31 cellular contexts compared by ENCODE assay signal in genomic region chr14:103569436-103569835, GRCh38. TPM values are rescaled to one million over a fixed set of nuclear protein-coding genes. Genes with fewer than 3 reads are reported as not detected.
DNase-seq lines count a peak whose midpoint lies in the region; ATAC-seq, FAIRE-seq and TF ChIP-seq lines count a peak whose summit lies in the region.
"Had no signal": no experiment of that assay in that cellular context is flagged by ENCODE, and none has a peak within 500 bp of the region (broad histone marks: within the 10 kb centered on the region; RNA-seq: fewer than 3 reads in every experiment).

No MANE protein-coding gene starts in this region.

- POLR2A ChIA-PET in RWPE1 (lab: Yijun Ruan, JAX; ENCODE audit: low non-redundant PET): no interaction called here

- in situ Hi-C loops in Caki2 (cut with HindIII; ENCODE audit: low pct_unique_long_range_greater_than_20kb, low sequenced_read_pairs): no loop called here

- peaks cover 80% of the 10 kb centered on the region for H3K79me2 ChIP-seq in osteoblast (ENCODE audit: insufficient read depth, low read length)

- H3K9me3 ChIP-seq in kidney (ENCODE audit: control insufficient read depth in 1 of 2, low read length in 2 of 2) (no peaks in the 10 kb centered on the region), osteoblast (ENCODE audit: low read depth, low read length) (no peaks in the 10 kb centered on the region), ascending aorta (no peaks in the 10 kb centered on the region), ovary (no peaks in the 10 kb centered on the region), lower lobe of right lung (no peaks in the 10 kb centered on the region)
- H3K9me3 ChIP-seq: BE2C, colonic mucosa, HAP-1, right atrium auricular region, thoracic aorta, vagina had no signal

- H3K27ac ChIP-seq in RWPE1 (peak overlapping the region; percentile 5; the same call in 1 of the 2 replicates), kidney (ENCODE audit: low read depth in 2 of 2, low read length in 2 of 2) (no peak overlapping the region), osteoblast (ENCODE audit: low read depth, low read length) (no peak overlapping the region), ascending aorta (no peak overlapping the region), ovary (no peak overlapping the region), lower lobe of right lung (no peak overlapping the region)
- H3K27ac ChIP-seq: cardiac muscle cell, colonic mucosa, right atrium auricular region, thoracic aorta, vagina had no signal

- 71 to 84% (median 76%) methylated on average over 11 of the region's 11 CpGs for whole genome bisulfite sequencing in ovary, 3 donors

- CTCF ChIA-PET in RWPE1 (lab: Yijun Ruan, JAX): no interaction called here

- FAIRE-seq in kidney (lab: Jason Lieb, UNC): no peak
- FAIRE-seq: islet of Langerhans had no signal

- intact Hi-C loops in kidney (cut with DNase I) (no loop called here), ascending aorta (cut with DNase I) (no loop called here), ovary (cut with DNase I) (loop anchor here in 1 of 4 donors (10.0 kb wide), 1 partner anchor 55 kb away; the partner anchor contains the start of gene KLC1), lower lobe of right lung (cut with DNase I) (no loop called here)

- H2AFZ ChIP-seq in osteoblast (ENCODE audit: low read length): no peak overlapping the region

- DNase-seq in Caki2 (ENCODE audit: low read depth) (peak; percentile 16), RWPE1 (ENCODE audit: low spot score) (no peak), kidney (peak; percentile 64), osteoblast (ENCODE audit: insufficient read length, low spot score, missing footprints) (no peak), ascending aorta (ENCODE audit: low spot score in 2 of 2) (no peak), ovary (no peak), NCI-H345 treated with DMSO at 0.1 percent for 48 hours (lab: John Stamatoyannopoulos, UW; ENCODE audit: unreplicated experiment) (no peak), lower lobe of right lung (no peak)
- DNase-seq: activated CD4-positive, alpha-beta T cell treated with anti-CD3 and anti-CD28 coated beads, Interleukin-2, amount 50 U/mL, for 1 hour; activated CD4-positive, CD25-positive, alpha-beta regulatory T cell; activated effector memory CD4-positive, alpha-beta T cell treated with anti-CD3 and anti-CD28 coated beads, Interleukin-2, amount 50 U/mL, for 16 hours; activated T-cell treated with anti-CD3 and anti-CD28 coated beads, Interleukin-2, amount 50 U/mL, for 1 hour; anterior cingulate cortex; BE2C; colonic mucosa; DMS153; effector memory CD4-positive, alpha-beta T cell; erythroblast; Kasumi-1; naive thymus-derived CD4-positive, alpha-beta T cell; NCI-H446; NCI-H774; RPMI8226; stimulated activated CD4-positive, alpha-beta T cell treated with anti-CD3 and anti-CD28 coated beads, Interleukin-1b, Interleukin-23, amount 100 ng/mL, for 48 hours; T-helper 1 cell had no signal

- TF ChIP-seq POLR2A in ovary (IDR thresholded peaks at IDR 0.05): no peak

- no peak for ATAC-seq in lower lobe of right lung
- ATAC-seq: naive thymus-derived CD4-positive, alpha-beta T cell had no signal

- H3K4me1 ChIP-seq in kidney (ENCODE audit: control insufficient read depth in 1 of 2, insufficient read depth in 1 of 2, low read depth in 1 of 2, low read length in 2 of 2) (peaks cover 3 to 10% of the 10 kb centered on the region in 2 donors), osteoblast (ENCODE audit: insufficient read depth, low read length) (no peaks in the 10 kb centered on the region), ascending aorta (peaks cover 0 to 6% of the 10 kb centered on the region in 2 donors), ovary (ENCODE audit: insufficient read depth) (peaks cover 2% of the 10 kb centered on the region), lower lobe of right lung (peaks cover 48% of the 10 kb centered on the region)
- H3K4me1 ChIP-seq: BE2C, colonic mucosa had no signal

- H3K36me3 ChIP-seq in kidney (ENCODE audit: control insufficient read depth in 1 of 2, insufficient read depth in 2 of 2, low read length in 2 of 2): peaks cover 0 to under 1% of the 10 kb centered on the region in 2 donors
- peaks cover 19% of the 10 kb centered on the region for H3K36me3 ChIP-seq in osteoblast (ENCODE audit: insufficient read depth, low read length)
- peaks cover 14 to 15% of the 10 kb centered on the region in 2 donors for H3K36me3 ChIP-seq in ascending aorta
- no peaks in the 10 kb centered on the region for H3K36me3 ChIP-seq in ovary
- peaks cover 26% of the 10 kb centered on the region for H3K36me3 ChIP-seq in lower lobe of right lung
- H3K36me3 ChIP-seq: colonic mucosa had no signal

- H3K4me2 ChIP-seq in osteoblast (ENCODE audit: insufficient read depth, low read length): peak overlapping the region; percentile 1

- H4K20me1 ChIP-seq in osteoblast (ENCODE audit: insufficient read depth, low read length): peaks cover 24% of the 10 kb centered on the region

- TF ChIP-seq CTCF in RWPE1 (conservative IDR thresholded peaks at IDR 0.05; ENCODE audit: low read depth) (no peak), kidney (IDR thresholded peaks at IDR 0.05; ENCODE audit: borderline replicate concordance, extremely low read depth, insufficient read depth) (no peak), osteoblast (IDR thresholded peaks at IDR 0.05; ENCODE audit: extremely low read depth, low read depth, low read length) (no peak), ascending aorta (IDR thresholded peaks at IDR 0.05) (no peak), ovary (IDR thresholded peaks at IDR 0.05) (no peak), lower lobe of right lung (IDR thresholded peaks at IDR 0.05) (no peak)

- H3K4me3 ChIP-seq in kidney (ENCODE audit: low read length in 2 of 2): no peak overlapping the region
- no peak overlapping the region for H3K4me3 ChIP-seq in osteoblast (ENCODE audit: insufficient read depth, low read length)
- H3K4me3 ChIP-seq in ascending aorta: no peak overlapping the region
- no peak overlapping the region for H3K4me3 ChIP-seq in ovary
- H3K4me3 ChIP-seq in lower lobe of right lung: no peak overlapping the region
- H3K4me3 ChIP-seq: cardiac muscle cell, colonic mucosa, HAP-1, right atrium auricular region, thoracic aorta, vagina had no signal

- no peak for TF ChIP-seq EP300 in ovary (IDR thresholded peaks at IDR 0.05)

- no peak overlapping the region for H3K9ac ChIP-seq in kidney (ENCODE audit: low read length in 2 of 2)

- no peaks in the 10 kb centered on the region for H3K27me3 ChIP-seq in osteoblast (ENCODE audit: insufficient read depth, low read length)
- H3K27me3 ChIP-seq in ascending aorta: no peaks in the 10 kb centered on the region
- no peaks in the 10 kb centered on the region for H3K27me3 ChIP-seq in ovary
- no peaks in the 10 kb centered on the region for H3K27me3 ChIP-seq in lower lobe of right lung (ENCODE audit: low read depth)
- H3K27me3 ChIP-seq: BE2C, cardiac muscle cell, colonic mucosa, right atrium auricular region, vagina had no signal

RNA-seq across cellular contexts. Expression of gene COA8, which starts 6.7 kb away (rescaled TPM):
- 42.8 and 55.6 TPM in 2 replicates for total RNA-seq in Caki2 (2014; rRNA removed; shearing (Covaris generic); ENCODE audit: low replicate concordance)
- 40.7 TPM for total RNA-seq in kidney
- polyA plus RNA-seq in kidney (ENCODE audit: insufficient read depth, low read depth, low replicate concordance): 65.1 TPM
- 23.0 and 24.6 TPM in 2 replicates for total RNA-seq in osteoblast
- 37.7 TPM for total RNA-seq in ascending aorta
- total RNA-seq in ovary: 10 to 100 TPM; 11.4 to 28.1 (median 26.6) TPM
- 10 to 100 TPM; 34.9 to 50.1 TPM for polyA plus RNA-seq in ovary
- 33.0 TPM for total RNA-seq in lower lobe of right lung

RNA-seq across cellular contexts. Expression of gene BAG5, which starts 7.0 kb away (rescaled TPM):
- total RNA-seq in Caki2 (2014; rRNA removed; shearing (Covaris generic); ENCODE audit: low replicate concordance): 2.6 and 4.4 TPM in 2 replicates
- total RNA-seq in kidney (64.5 TPM), osteoblast (28.6 and 30.8 TPM in 2 replicates), ascending aorta (7.1 TPM), ovary (10 to 100 TPM; 13.2 to 29.1 (median 24.4) TPM), lower lobe of right lung (29.8 TPM)
- polyA plus RNA-seq in kidney (ENCODE audit: insufficient read depth, low read depth, low replicate concordance) (17.1 TPM), ovary (10 to 100 TPM in 1 of 2 donors, 1 to 10 TPM in 1; 9.8 to 26.6 TPM)

RNA-seq across cellular contexts. Expression of gene TRMT61A, which starts 40.4 kb away (rescaled TPM):
- 14.4 and 25.3 TPM in 2 replicates for total RNA-seq in Caki2 (2014; rRNA removed; shearing (Covaris generic); ENCODE audit: low replicate concordance)
- total RNA-seq in kidney (16.0 TPM), osteoblast (9.0 and 10.6 TPM in 2 replicates), ascending aorta (31.2 TPM), ovary (10 to 100 TPM in 6 of 7 donors, 1 to 10 TPM in 1; 8.1 to 20.9 (median 14.8) TPM), lower lobe of right lung (11.0 TPM)
- polyA plus RNA-seq in kidney (ENCODE audit: insufficient read depth, low read depth, low replicate concordance) (11.9 TPM), ovary (10 to 100 TPM in 1 of 2 donors, under 1 TPM in 1; 0.62 to 12.1 TPM)

RNA-seq across cellular contexts. Expression of gene CKB, which starts 46.8 kb away (rescaled TPM):
- 14.8 and 25.2 TPM in 2 replicates for total RNA-seq in Caki2 (2014; rRNA removed; shearing (Covaris generic); ENCODE audit: low replicate concordance)
- total RNA-seq in kidney: 539 TPM
- 916 TPM for polyA plus RNA-seq in kidney (ENCODE audit: insufficient read depth, low read depth, low replicate concordance)
- 5.1 and 8.3 TPM in 2 replicates for total RNA-seq in osteoblast
- 144 TPM for total RNA-seq in ascending aorta
- total RNA-seq in ovary: 100 to 1,000 TPM in 6 of 7 donors, 10 to 100 TPM in 1; 79.4 to 284 (median 140) TPM
- 100 to 1,000 TPM in 1 of 2 donors, 10 to 100 TPM in 1; 47.5 to 134 TPM for polyA plus RNA-seq in ovary
- total RNA-seq in lower lobe of right lung: 115 TPM

RNA-seq across cellular contexts. Expression of gene KLC1, which starts 59.6 kb away (rescaled TPM):
- total RNA-seq in Caki2 (2014; rRNA removed; shearing (Covaris generic); ENCODE audit: low replicate concordance): 55.8 and 80.3 TPM in 2 replicates
- total RNA-seq in kidney: 152 TPM
- 49.8 TPM for polyA plus RNA-seq in kidney (ENCODE audit: insufficient read depth, low read depth, low replicate concordance)
- total RNA-seq in osteoblast: 198 and 205 TPM in 2 replicates
- total RNA-seq in ascending aorta: 302 TPM
- 100 to 1,000 TPM; 125 to 191 (median 149) TPM for total RNA-seq in ovary
- 10 to 100 TPM; 80.0 to 88.2 TPM for polyA plus RNA-seq in ovary
- 171 TPM for total RNA-seq in lower lobe of right lung

Comparison
In these comparisons a context has a peak if more than half of its experiments do, and no peak if none do; other contexts are left out.
1. DNase-seq: peak in Caki2 (single experiment) and kidney (single experiment); none in RWPE1 (single experiment), osteoblast (single experiment), ascending aorta (0 of 2), ovary (0 of 5), NCI-H345 treated with DMSO at 0.1 percent for 48 hours (single experiment) and lower lobe of right lung (single experiment).